ENCODE assay signal across 1 cellular context in the genomic region with DNA sequence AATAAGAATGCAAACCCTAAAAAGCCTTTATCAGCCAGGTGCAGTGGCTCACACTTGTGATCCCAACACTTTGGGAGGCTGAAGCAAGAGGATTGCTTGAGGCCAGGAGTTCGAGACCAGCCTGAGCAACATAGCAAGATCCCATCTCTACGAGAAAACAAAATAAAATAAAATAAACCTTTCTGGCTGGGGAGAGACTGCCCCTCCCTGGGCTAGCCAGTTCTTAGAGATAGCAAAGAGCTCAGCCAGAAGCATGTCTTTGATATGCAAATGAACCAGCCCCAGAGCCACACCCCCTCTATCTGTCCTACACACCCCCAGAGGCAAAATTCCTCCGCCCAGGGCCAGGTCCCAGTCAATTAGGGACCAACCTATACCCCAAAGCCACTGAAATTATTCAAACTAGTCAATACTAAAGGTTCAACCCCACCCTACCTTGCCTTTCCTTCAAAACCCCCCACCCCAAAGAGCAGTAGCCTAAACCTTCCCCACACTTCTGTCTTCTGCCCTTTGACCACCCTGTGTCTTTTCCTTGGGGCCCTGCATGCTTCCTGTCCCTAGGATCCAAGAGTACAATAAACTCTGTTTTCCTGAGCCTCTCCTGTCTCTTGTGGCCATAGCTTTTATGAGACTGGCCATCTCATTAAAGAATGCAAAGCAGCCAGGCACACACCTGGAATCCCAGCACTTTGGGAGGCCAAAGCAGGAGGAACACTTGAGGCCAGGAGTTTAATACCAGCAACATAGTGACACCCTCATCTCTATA.
TF ChIP-seq lines count a peak whose summit lies in the region.

No MANE protein-coding gene starts in this region.

TF ChIP-seq in K562, 482 proteins besides CTCF, POLR2A, EP300 and RAD21 (continued from another document and continues in another):
- TF ChIP-seq, protein P1, sequence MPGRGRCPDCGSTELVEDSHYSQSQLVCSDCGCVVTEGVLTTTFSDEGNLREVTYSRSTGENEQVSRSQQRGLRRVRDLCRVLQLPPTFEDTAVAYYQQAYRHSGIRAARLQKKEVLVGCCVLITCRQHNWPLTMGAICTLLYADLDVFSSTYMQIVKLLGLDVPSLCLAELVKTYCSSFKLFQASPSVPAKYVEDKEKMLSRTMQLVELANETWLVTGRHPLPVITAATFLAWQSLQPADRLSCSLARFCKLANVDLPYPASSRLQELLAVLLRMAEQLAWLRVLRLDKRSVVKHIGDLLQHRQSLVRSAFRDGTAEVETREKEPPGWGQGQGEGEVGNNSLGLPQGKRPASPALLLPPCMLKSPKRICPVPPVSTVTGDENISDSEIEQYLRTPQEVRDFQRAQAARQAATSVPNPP (IDR thresholded peaks at IDR 0.05; ENCODE audit: borderline replicate concordance, insufficient read depth, insufficient read length), result no peak
- TF ChIP-seq ZNF121 (CRISPR knock-in tag; conservative IDR thresholded peaks at IDR 0.05) (0 out of 2 replicates have a peak, but pooled peaks have one; percentile 15), TAL1 (IDR thresholded peaks at IDR 0.05) (peak; percentile 76), NR2F6 (CRISPR knock-in tag; IDR thresholded peaks at IDR 0.05) (no peak), NONO (IDR thresholded peaks at IDR 0.05; ENCODE audit: low read depth in 2 of 2, low read length in 1 of 2) (no peak), TAF9B (IDR thresholded peaks at IDR 0.05; ENCODE audit: partially characterized antibody) (no peak), TCF3 (CRISPR knock-in tag; IDR thresholded peaks at IDR 0.05) (peak; percentile 73), SRSF3 (IDR thresholded peaks at IDR 0.05; ENCODE audit: insufficient read depth, low read length) (no peak), RFX7 (CRISPR knock-in tag; IDR thresholded peaks at IDR 0.05) (no peak), SMARCA4 (IDR thresholded peaks at IDR 0.05) (no peak), JUN (IDR thresholded peaks at IDR 0.05; ENCODE audit: borderline replicate concordance, low read depth, low read length) (no peak), JUN (CRISPR knock-in tag; IDR thresholded peaks at IDR 0.05; ENCODE audit: borderline replicate concordance) (no peak), FOXM1 (IDR thresholded peaks at IDR 0.05; ENCODE audit: low read depth) (peak; percentile 51), FOXM1 (CRISPR knock-in tag; IDR thresholded peaks at IDR 0.05; ENCODE audit: low read depth) (no peak), MTA2 (IDR thresholded peaks at IDR 0.05; ENCODE audit: low read depth) (peak; percentile 41; the same call in 1 of the 2 replicates), ADNP (tag; IDR thresholded peaks at IDR 0.05) (no peak), ZNF134 (CRISPR knock-in tag; conservative IDR thresholded peaks at IDR 0.05) (no peak), SRSF7 (optimal IDR thresholded peaks at IDR 0.05; ENCODE audit: low read depth, low read length) (no peak), CBFA2T3 (IDR thresholded peaks at IDR 0.05) (peak; percentile 84), NR2C1 (IDR thresholded peaks at IDR 0.05) (no peak), NR2C1 (tag; IDR thresholded peaks at IDR 0.05) (no peak), RNF2 (IDR thresholded peaks at IDR 0.05) (no peak), BCOR (IDR thresholded peaks at IDR 0.05) (peak; percentile 78), HNRNPL (IDR thresholded peaks at IDR 0.05; ENCODE audit: low read depth, low read length) (no peak), PPARD (CRISPR knock-in tag; IDR thresholded peaks at IDR 0.05) (no peak), CXXC5 (CRISPR knock-in tag; IDR thresholded peaks at IDR 0.05) (no peak), ZBED1 (IDR thresholded peaks at IDR 0.05) (no peak), BRF1 (IDR thresholded peaks at IDR 0.05; ENCODE audit: borderline replicate concordance, extremely low read depth, insufficient read length) (no peak), ESRRA (IDR thresholded peaks at IDR 0.05; ENCODE audit: borderline replicate concordance, low read depth) (no peak), TRIM28 (IDR thresholded peaks at IDR 0.05) (0 out of 2 replicates have a peak, but pooled peaks have one; percentile 27)
- TF ChIP-seq, protein P2, sequence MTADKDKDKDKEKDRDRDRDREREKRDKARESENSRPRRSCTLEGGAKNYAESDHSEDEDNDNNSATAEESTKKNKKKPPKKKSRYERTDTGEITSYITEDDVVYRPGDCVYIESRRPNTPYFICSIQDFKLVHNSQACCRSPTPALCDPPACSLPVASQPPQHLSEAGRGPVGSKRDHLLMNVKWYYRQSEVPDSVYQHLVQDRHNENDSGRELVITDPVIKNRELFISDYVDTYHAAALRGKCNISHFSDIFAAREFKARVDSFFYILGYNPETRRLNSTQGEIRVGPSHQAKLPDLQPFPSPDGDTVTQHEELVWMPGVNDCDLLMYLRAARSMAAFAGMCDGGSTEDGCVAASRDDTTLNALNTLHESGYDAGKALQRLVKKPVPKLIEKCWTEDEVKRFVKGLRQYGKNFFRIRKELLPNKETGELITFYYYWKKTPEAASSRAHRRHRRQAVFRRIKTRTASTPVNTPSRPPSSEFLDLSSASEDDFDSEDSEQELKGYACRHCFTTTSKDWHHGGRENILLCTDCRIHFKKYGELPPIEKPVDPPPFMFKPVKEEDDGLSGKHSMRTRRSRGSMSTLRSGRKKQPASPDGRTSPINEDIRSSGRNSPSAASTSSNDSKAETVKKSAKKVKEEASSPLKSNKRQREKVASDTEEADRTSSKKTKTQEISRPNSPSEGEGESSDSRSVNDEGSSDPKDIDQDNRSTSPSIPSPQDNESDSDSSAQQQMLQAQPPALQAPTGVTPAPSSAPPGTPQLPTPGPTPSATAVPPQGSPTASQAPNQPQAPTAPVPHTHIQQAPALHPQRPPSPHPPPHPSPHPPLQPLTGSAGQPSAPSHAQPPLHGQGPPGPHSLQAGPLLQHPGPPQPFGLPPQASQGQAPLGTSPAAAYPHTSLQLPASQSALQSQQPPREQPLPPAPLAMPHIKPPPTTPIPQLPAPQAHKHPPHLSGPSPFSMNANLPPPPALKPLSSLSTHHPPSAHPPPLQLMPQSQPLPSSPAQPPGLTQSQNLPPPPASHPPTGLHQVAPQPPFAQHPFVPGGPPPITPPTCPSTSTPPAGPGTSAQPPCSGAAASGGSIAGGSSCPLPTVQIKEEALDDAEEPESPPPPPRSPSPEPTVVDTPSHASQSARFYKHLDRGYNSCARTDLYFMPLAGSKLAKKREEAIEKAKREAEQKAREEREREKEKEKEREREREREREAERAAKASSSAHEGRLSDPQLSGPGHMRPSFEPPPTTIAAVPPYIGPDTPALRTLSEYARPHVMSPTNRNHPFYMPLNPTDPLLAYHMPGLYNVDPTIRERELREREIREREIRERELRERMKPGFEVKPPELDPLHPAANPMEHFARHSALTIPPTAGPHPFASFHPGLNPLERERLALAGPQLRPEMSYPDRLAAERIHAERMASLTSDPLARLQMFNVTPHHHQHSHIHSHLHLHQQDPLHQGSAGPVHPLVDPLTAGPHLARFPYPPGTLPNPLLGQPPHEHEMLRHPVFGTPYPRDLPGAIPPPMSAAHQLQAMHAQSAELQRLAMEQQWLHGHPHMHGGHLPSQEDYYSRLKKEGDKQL (CRISPR knock-in tag; IDR thresholded peaks at IDR 0.05; ENCODE audit: borderline replicate concordance), result no peak
- TF ChIP-seq, protein P3, sequence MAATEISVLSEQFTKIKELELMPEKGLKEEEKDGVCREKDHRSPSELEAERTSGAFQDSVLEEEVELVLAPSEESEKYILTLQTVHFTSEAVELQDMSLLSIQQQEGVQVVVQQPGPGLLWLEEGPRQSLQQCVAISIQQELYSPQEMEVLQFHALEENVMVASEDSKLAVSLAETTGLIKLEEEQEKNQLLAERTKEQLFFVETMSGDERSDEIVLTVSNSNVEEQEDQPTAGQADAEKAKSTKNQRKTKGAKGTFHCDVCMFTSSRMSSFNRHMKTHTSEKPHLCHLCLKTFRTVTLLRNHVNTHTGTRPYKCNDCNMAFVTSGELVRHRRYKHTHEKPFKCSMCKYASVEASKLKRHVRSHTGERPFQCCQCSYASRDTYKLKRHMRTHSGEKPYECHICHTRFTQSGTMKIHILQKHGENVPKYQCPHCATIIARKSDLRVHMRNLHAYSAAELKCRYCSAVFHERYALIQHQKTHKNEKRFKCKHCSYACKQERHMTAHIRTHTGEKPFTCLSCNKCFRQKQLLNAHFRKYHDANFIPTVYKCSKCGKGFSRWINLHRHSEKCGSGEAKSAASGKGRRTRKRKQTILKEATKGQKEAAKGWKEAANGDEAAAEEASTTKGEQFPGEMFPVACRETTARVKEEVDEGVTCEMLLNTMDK (IDR thresholded peaks at IDR 0.05; ENCODE audit: borderline replicate concordance, insufficient read depth, low read depth, low read length, poor library complexity, severe bottlenecking), result no peak
- TF ChIP-seq, protein P4, sequence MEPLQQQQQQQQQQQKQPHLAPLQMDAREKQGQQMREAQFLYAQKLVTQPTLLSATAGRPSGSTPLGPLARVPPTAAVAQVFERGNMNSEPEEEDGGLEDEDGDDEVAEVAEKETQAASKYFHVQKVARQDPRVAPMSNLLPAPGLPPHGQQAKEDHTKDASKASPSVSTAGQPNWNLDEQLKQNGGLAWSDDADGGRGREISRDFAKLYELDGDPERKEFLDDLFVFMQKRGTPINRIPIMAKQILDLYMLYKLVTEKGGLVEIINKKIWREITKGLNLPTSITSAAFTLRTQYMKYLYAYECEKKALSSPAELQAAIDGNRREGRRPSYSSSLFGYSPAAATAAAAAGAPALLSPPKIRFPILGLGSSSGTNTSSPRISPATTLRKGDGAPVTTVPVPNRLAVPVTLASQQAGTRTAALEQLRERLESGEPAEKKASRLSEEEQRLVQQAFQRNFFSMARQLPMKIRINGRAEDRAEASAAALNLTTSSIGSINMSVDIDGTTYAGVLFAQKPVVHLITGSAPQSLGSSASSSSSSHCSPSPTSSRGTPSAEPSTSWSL (CRISPR knock-in tag; IDR thresholded peaks at IDR 0.05; ENCODE audit: borderline replicate concordance), result no peak
- TF ChIP-seq, protein P5, sequence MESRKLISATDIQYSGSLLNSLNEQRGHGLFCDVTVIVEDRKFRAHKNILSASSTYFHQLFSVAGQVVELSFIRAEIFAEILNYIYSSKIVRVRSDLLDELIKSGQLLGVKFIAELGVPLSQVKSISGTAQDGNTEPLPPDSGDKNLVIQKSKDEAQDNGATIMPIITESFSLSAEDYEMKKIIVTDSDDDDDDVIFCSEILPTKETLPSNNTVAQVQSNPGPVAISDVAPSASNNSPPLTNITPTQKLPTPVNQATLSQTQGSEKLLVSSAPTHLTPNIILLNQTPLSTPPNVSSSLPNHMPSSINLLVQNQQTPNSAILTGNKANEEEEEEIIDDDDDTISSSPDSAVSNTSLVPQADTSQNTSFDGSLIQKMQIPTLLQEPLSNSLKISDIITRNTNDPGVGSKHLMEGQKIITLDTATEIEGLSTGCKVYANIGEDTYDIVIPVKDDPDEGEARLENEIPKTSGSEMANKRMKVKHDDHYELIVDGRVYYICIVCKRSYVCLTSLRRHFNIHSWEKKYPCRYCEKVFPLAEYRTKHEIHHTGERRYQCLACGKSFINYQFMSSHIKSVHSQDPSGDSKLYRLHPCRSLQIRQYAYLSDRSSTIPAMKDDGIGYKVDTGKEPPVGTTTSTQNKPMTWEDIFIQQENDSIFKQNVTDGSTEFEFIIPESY (CRISPR knock-in tag; IDR thresholded peaks at IDR 0.05), result no peak
- TF ChIP-seq, protein P6, sequence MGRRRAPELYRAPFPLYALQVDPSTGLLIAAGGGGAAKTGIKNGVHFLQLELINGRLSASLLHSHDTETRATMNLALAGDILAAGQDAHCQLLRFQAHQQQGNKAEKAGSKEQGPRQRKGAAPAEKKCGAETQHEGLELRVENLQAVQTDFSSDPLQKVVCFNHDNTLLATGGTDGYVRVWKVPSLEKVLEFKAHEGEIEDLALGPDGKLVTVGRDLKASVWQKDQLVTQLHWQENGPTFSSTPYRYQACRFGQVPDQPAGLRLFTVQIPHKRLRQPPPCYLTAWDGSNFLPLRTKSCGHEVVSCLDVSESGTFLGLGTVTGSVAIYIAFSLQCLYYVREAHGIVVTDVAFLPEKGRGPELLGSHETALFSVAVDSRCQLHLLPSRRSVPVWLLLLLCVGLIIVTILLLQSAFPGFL (CRISPR knock-in tag; IDR thresholded peaks at IDR 0.05), result no peak
- TF ChIP-seq, protein P7, sequence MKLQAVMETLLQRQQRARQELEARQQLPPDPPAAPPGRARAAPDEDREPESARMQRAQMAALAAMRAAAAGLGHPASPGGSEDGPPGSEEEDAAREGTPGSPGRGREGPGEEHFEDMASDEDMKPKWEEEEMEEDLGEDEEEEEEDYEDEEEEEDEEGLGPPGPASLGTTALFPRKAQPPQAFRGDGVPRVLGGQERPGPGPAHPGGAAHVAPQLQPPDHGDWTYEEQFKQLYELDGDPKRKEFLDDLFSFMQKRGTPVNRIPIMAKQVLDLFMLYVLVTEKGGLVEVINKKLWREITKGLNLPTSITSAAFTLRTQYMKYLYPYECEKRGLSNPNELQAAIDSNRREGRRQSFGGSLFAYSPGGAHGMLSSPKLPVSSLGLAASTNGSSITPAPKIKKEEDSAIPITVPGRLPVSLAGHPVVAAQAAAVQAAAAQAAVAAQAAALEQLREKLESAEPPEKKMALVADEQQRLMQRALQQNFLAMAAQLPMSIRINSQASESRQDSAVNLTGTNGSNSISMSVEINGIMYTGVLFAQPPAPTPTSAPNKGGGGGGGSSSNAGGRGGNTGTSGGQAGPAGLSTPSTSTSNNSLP (IDR thresholded peaks at IDR 0.05; ENCODE audit: borderline replicate concordance, low read depth, low read length), result 0 out of 2 replicates have a peak, but pooled peaks have one; percentile 46
- TF ChIP-seq, protein P8, sequence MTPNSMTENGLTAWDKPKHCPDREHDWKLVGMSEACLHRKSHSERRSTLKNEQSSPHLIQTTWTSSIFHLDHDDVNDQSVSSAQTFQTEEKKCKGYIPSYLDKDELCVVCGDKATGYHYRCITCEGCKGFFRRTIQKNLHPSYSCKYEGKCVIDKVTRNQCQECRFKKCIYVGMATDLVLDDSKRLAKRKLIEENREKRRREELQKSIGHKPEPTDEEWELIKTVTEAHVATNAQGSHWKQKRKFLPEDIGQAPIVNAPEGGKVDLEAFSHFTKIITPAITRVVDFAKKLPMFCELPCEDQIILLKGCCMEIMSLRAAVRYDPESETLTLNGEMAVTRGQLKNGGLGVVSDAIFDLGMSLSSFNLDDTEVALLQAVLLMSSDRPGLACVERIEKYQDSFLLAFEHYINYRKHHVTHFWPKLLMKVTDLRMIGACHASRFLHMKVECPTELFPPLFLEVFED (CRISPR knock-in tag; conservative IDR thresholded peaks at IDR 0.05), result no peak
- TF ChIP-seq, protein P9, sequence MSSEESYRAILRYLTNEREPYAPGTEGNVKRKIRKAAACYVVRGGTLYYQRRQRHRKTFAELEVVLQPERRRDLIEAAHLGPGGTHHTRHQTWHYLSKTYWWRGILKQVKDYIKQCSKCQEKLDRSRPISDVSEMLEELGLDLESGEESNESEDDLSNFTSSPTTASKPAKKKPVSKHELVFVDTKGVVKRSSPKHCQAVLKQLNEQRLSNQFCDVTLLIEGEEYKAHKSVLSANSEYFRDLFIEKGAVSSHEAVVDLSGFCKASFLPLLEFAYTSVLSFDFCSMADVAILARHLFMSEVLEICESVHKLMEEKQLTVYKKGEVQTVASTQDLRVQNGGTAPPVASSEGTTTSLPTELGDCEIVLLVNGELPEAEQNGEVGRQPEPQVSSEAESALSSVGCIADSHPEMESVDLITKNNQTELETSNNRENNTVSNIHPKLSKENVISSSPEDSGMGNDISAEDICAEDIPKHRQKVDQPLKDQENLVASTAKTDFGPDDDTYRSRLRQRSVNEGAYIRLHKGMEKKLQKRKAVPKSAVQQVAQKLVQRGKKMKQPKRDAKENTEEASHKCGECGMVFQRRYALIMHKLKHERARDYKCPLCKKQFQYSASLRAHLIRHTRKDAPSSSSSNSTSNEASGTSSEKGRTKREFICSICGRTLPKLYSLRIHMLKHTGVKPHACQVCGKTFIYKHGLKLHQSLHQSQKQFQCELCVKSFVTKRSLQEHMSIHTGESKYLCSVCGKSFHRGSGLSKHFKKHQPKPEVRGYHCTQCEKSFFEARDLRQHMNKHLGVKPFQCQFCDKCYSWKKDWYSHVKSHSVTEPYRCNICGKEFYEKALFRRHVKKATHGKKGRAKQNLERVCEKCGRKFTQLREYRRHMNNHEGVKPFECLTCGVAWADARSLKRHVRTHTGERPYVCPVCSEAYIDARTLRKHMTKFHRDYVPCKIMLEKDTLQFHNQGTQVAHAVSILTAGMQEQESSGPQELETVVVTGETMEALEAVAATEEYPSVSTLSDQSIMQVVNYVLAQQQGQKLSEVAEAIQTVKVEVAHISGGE (CRISPR knock-in tag; IDR thresholded peaks at IDR 0.05), result no peak
